In genomic region chr21:43917515-43918384, GRCh38 we compare ENCODE assay signal across 10 cellular contexts. TPM values are rescaled to one million over a fixed set of nuclear protein-coding genes. Genes with fewer than 3 reads are reported as not detected.
DNase-seq lines count a peak whose midpoint lies in the region; ATAC-seq and TF ChIP-seq lines count a peak whose summit lies in the region.
"Had no signal": no experiment of that assay in that cellular context is flagged by ENCODE, and none has a peak within 500 bp of the region (broad histone marks: within the 10 kb centered on the region; RNA-seq: fewer than 3 reads in every experiment).

No MANE protein-coding gene starts in this region.

- H3K4me1 Mint-ChIP-seq in activated T-helper 2 cell treated with anti-CD3 and anti-CD28 coated beads, Interferon-gamma antibody, Interleukin-2, Interleukin-4, amounts not matched to agents 10 μg/mL and 5 μg/mL and 100 μg/mL, durations not matched to agents 14 hours and 24 hours and 36 hours (ENCODE audit: low read depth): peaks cover 60% of the 10 kb centered on the region
- H3K4me1 Mint-ChIP-seq in natural killer cell treated with Interleukin-12 subunit alpha and Interleukin-12 subunit beta and Interleukin-15 and Interleukin-18, amount 100 ng/mL, for 72 hours (ENCODE audit: low read depth in 2 of 2): peaks cover 36 to 40% of the 10 kb centered on the region in 2 donors

- H3K27ac ChIP-seq in tibial artery: no peak overlapping the region
- H3K27ac ChIP-seq: epithelial cell of prostate had no signal

- TF ChIP-seq CTCF in NB4 (IDR thresholded peaks at IDR 0.05; ENCODE audit: low read depth, low read length) (no peak), tibial artery (IDR thresholded peaks at IDR 0.05) (no peak)

- peaks cover 0 to 17% (median 8%) of the 10 kb centered on the region in 4 donors for H3K4me1 ChIP-seq in tibial artery

- H3K4me3 ChIP-seq in NB4 (ENCODE audit: low read depth, low read length) (peak overlapping the region; percentile 64), tibial artery (no peak overlapping the region)

- H3K36me3 Mint-ChIP-seq in activated T-helper 2 cell treated with anti-CD3 and anti-CD28 coated beads, Interferon-gamma antibody, Interleukin-2, Interleukin-4, amounts not matched to agents 10 μg/mL and 5 μg/mL and 100 μg/mL, durations not matched to agents 14 hours and 24 hours and 36 hours (ENCODE audit: low read depth): peaks cover 52% of the 10 kb centered on the region
- H3K36me3 Mint-ChIP-seq in natural killer cell treated with Interleukin-12 subunit alpha and Interleukin-12 subunit beta and Interleukin-15 and Interleukin-18, amount 100 ng/mL, for 72 hours: peaks cover under 1% of the 10 kb centered on the region

- intact Hi-C loops in activated T-helper 2 cell treated with anti-CD3 and anti-CD28 coated beads, Interferon-gamma antibody, Interleukin-2, Interleukin-4, amounts not matched to agents 10 μg/mL and 5 μg/mL and 100 μg/mL, durations not matched to agents 14 hours and 24 hours and 36 hours (cut with micrococcal nuclease): loop anchor here (1.0 to 5.0 kb wide), 3 partner anchors 35 to 106 kb away; no protein-coding TSS in a partner anchor
- intact Hi-C loops in tibial artery (cut with DNase I; ENCODE audit: low total_unique reads): no loop called here

- H3K9me3 Mint-ChIP-seq in activated T-helper 2 cell treated with anti-CD3 and anti-CD28 coated beads, Interferon-gamma antibody, Interleukin-2, Interleukin-4, amounts not matched to agents 10 μg/mL and 5 μg/mL and 100 μg/mL, durations not matched to agents 14 hours and 24 hours and 36 hours: peaks cover 5% of the 10 kb centered on the region
- no peaks in the 10 kb centered on the region for H3K9me3 Mint-ChIP-seq in natural killer cell treated with Interleukin-12 subunit alpha and Interleukin-12 subunit beta and Interleukin-15 and Interleukin-18, amount 100 ng/mL, for 72 hours

- H3K27ac Mint-ChIP-seq in activated T-helper 2 cell treated with anti-CD3 and anti-CD28 coated beads, Interferon-gamma antibody, Interleukin-2, Interleukin-4, amounts not matched to agents 10 μg/mL and 5 μg/mL and 100 μg/mL, durations not matched to agents 14 hours and 24 hours and 36 hours: peak overlapping the region; percentile 83
- H3K27ac Mint-ChIP-seq in natural killer cell treated with Interleukin-12 subunit alpha and Interleukin-12 subunit beta and Interleukin-15 and Interleukin-18, amount 100 ng/mL, for 72 hours: peak overlapping the region; percentile 19 to 64

- H3K9me3 ChIP-seq in tibial artery: peaks cover 0 to 10% (median 3%) of the 10 kb centered on the region in 3 donors

- no peaks in the 10 kb centered on the region for H3K36me3 ChIP-seq in tibial artery

- peak overlapping the region; percentile 81 for H3K4me3 Mint-ChIP-seq in activated T-helper 2 cell treated with anti-CD3 and anti-CD28 coated beads, Interferon-gamma antibody, Interleukin-2, Interleukin-4, amounts not matched to agents 10 μg/mL and 5 μg/mL and 100 μg/mL, durations not matched to agents 14 hours and 24 hours and 36 hours (ENCODE audit: low read depth)
- peak overlapping the region; percentile 83 for H3K4me3 Mint-ChIP-seq in natural killer cell treated with Interleukin-12 subunit alpha and Interleukin-12 subunit beta and Interleukin-15 and Interleukin-18, amount 100 ng/mL, for 72 hours

- ATAC-seq in natural killer cell treated with Interleukin-12 subunit alpha and Interleukin-12 subunit beta and Interleukin-15 and Interleukin-18, amount 100 ng/mL, for 72 hours: peak in 1 of 2 donors; percentile 4

- no peaks in the 10 kb centered on the region for H3K27me3 ChIP-seq in tibial artery

- DNase-seq in COLO668 (lab: John Stamatoyannopoulos, UW; ENCODE audit: unreplicated experiment) (peak; percentile 32), NB4 (ENCODE audit: low read depth) (no peak), DMS 273 (lab: John Stamatoyannopoulos, UW; ENCODE audit: unreplicated experiment) (no peak), tibial artery (no peak), NCI-H187 (lab: John Stamatoyannopoulos, UW) (no peak)
- DNase-seq in activated T-helper 2 cell treated with anti-CD3 and anti-CD28 coated beads, Interferon-gamma antibody, Interleukin-2, Interleukin-4, amounts not matched to agents 10 μg/mL and 5 μg/mL and 100 μg/mL, durations not matched to agents 14 hours and 24 hours and 36 hours (ENCODE audit: low spot score): no peak
- DNase-seq in natural killer cell treated with Interleukin-12 subunit alpha and Interleukin-12 subunit beta and Interleukin-15 and Interleukin-18, amount 100 ng/mL, for 72 hours (ENCODE audit: low spot score): peak; percentile 31
- no peak for DNase-seq in effector CD8-positive, alpha-beta T cell (lab: John Stamatoyannopoulos, UW)
- DNase-seq: DMS153 had no signal

- H3K27me3 Mint-ChIP-seq in activated T-helper 2 cell treated with anti-CD3 and anti-CD28 coated beads, Interferon-gamma antibody, Interleukin-2, Interleukin-4, amounts not matched to agents 10 μg/mL and 5 μg/mL and 100 μg/mL, durations not matched to agents 14 hours and 24 hours and 36 hours (ENCODE audit: low read depth): no peaks in the 10 kb centered on the region
- peaks cover 11 to 33% of the 10 kb centered on the region in 2 donors for H3K27me3 Mint-ChIP-seq in natural killer cell treated with Interleukin-12 subunit alpha and Interleukin-12 subunit beta and Interleukin-15 and Interleukin-18, amount 100 ng/mL, for 72 hours

- no peak for TF ChIP-seq POLR2A in NB4 (IDR thresholded peaks at IDR 0.05; ENCODE audit: extremely low read depth, insufficient read length)

RNA-seq across cellular contexts. Expression of gene AGPAT3, which starts 52.7 kb away (rescaled TPM):
- 126 and 134 TPM in 2 replicates for total RNA-seq in activated T-helper 2 cell treated with anti-CD3 and anti-CD28 coated beads, Interferon-gamma antibody, Interleukin-2, Interleukin-4, amounts not matched to agents 10 μg/mL and 5 μg/mL and 100 μg/mL, durations not matched to agents 14 hours and 24 hours and 36 hours
- total RNA-seq in natural killer cell treated with Interleukin-12 subunit alpha and Interleukin-12 subunit beta and Interleukin-15 and Interleukin-18, amount 100 ng/mL, for 72 hours: 100 to 1,000 TPM in 1 of 2 donors, 10 to 100 TPM in 1; 66.8 to 115 TPM

Comparison
In these comparisons a context has a peak if more than half of its experiments do, and no peak if none do; other contexts are left out.
1. DNase-seq: peak in COLO668 (single experiment) and natural killer cell treated with Interleukin-12 subunit alpha and Interleukin-12 subunit beta and Interleukin-15 and Interleukin-18, amount 100 ng/mL, for 72 hours (single experiment); none in NB4 (single experiment), activated T-helper 2 cell treated with anti-CD3 and anti-CD28 coated beads, Interferon-gamma antibody, Interleukin-2, Interleukin-4, amounts not matched to agents 10 μg/mL and 5 μg/mL and 100 μg/mL, durations not matched to agents 14 hours and 24 hours and 36 hours (single experiment), effector CD8-positive, alpha-beta T cell (single experiment), DMS 273 (single experiment), tibial artery (0 of 2) and NCI-H187 (0 of 2).